Comparison of ENCODE assay signal across 34 cellular contexts in genomic region chr5:76513486-76513885, GRCh38.
"Had no signal": no experiment of that assay in that cellular context is flagged by ENCODE, and none has a peak within 500 bp of the region (broad histone marks: within the 10 kb centered on the region; RNA-seq: fewer than 3 reads in every experiment).

No MANE protein-coding gene starts in this region.

- H3K4me3 ChIP-seq: cardiac muscle cell, Peyer's patch, SJSA1 had no signal

- H3K36me3 ChIP-seq: cardiac muscle cell, Peyer's patch, SJSA1 had no signal

- H3K4me3 Mint-ChIP-seq: activated CD8-positive, alpha-beta T cell treated with anti-CD3 and anti-CD28 coated beads for 36 hours; activated naive CD4-positive, alpha-beta T cell treated with anti-CD3 and anti-CD28 coated beads for 36 hours; activated T-cell treated with anti-CD3 and anti-CD28 coated beads, Interleukin-2, amount 50 U/mL, for 4 hours; activated T-helper 1 cell treated with anti-CD3 and anti-CD28 coated beads, Interleukin-12 subunit alpha, Interleukin-12 subunit beta, Interleukin-2, Interleukin-4 antibody, amounts not matched to agents 30 ng/mL and 10 ng/mL and 1 ng/mL, durations not matched to agents 14 hours and 24 hours and 36 hours; central memory CD8-positive, alpha-beta T cell had no signal

- ATAC-seq: activated CD8-positive, alpha-beta T cell treated with anti-CD3 and anti-CD28 coated beads for 36 hours; activated naive CD4-positive, alpha-beta T cell treated with anti-CD3 and anti-CD28 coated beads, Interleukin-2, amount 50 U/mL, for 72 hours; activated T-cell treated with anti-CD3 and anti-CD28 coated beads, Interleukin-2, amount 50 U/mL, for 4 hours; PC-3 had no signal

- H3K27me3 Mint-ChIP-seq: activated CD8-positive, alpha-beta T cell treated with anti-CD3 and anti-CD28 coated beads for 36 hours; central memory CD8-positive, alpha-beta T cell had no signal

- H3K27ac ChIP-seq: cardiac muscle cell, Peyer's patch, SJSA1, VCaP had no signal

- H3K4me1 ChIP-seq: Peyer's patch, SJSA1 had no signal

- H3K9me3 ChIP-seq: Peyer's patch, SJSA1 had no signal

- DNase-seq: activated CD4-positive, alpha-beta T cell treated with anti-CD3 and anti-CD28 coated beads for 1 hour; activated CD4-positive, alpha-beta T cell treated with anti-CD3 and anti-CD28 coated beads for 48 hours; activated CD4-positive, CD25-positive, alpha-beta regulatory T cell; activated CD8-positive, alpha-beta T cell treated with anti-CD3 and anti-CD28 coated beads for 36 hours; activated gamma-delta T cell treated with Interleukin-2 at 50 U/mL for 16 hours; activated naive CD4-positive, alpha-beta T cell treated with anti-CD3 and anti-CD28 coated beads for 36 hours; activated T-cell treated with anti-CD3 and anti-CD28 coated beads for 4 hours; activated T-cell treated with anti-CD3 and anti-CD28 coated beads, Interleukin-2, amount 50 U/mL, for 4 hours; anterior cingulate cortex; Karpas-422; NCI-H1105; NCI-H1417 treated with DMSO at 0.1 percent for 48 hours; NCI-H187 treated with DMSO at 0.1 percent for 48 hours; NCI-H2081; NCI-H2171 treated with DMSO at 0.1 percent for 48 hours; NCI-H2227 treated with DMSO at 0.1 percent for 48 hours; NCI-H446 treated with DMSO at 0.1 percent for 48 hours; NCI-H524; NCI-H69; NCI-H82; PC-3; Peyer's patch; RPMI8226; SHP77 treated with DMSO at 0.1 percent for 48 hours; SW 1271; T-helper 1 cell; T-helper 2 cell; T-helper 9 cell had no signal

- H3K27ac Mint-ChIP-seq: activated CD8-positive, alpha-beta T cell treated with anti-CD3 and anti-CD28 coated beads for 36 hours; activated naive CD4-positive, alpha-beta T cell treated with anti-CD3 and anti-CD28 coated beads for 36 hours; activated naive CD4-positive, alpha-beta T cell treated with anti-CD3 and anti-CD28 coated beads, Interleukin-2, amount 50 U/mL, for 72 hours; activated T-helper 1 cell treated with anti-CD3 and anti-CD28 coated beads, Interleukin-12 subunit alpha, Interleukin-12 subunit beta, Interleukin-2, Interleukin-4 antibody, amounts not matched to agents 30 ng/mL and 10 ng/mL and 1 ng/mL, durations not matched to agents 14 hours and 24 hours and 36 hours had no signal

- H3K27me3 ChIP-seq: cardiac muscle cell, Peyer's patch had no signal

- H3K9me3 Mint-ChIP-seq: activated CD8-positive, alpha-beta T cell treated with anti-CD3 and anti-CD28 coated beads for 36 hours; activated naive CD4-positive, alpha-beta T cell treated with anti-CD3 and anti-CD28 coated beads, Interleukin-2, amount 50 U/mL, for 72 hours; activated T-cell treated with anti-CD3 and anti-CD28 coated beads, Interleukin-2, amount 50 U/mL, for 4 hours; central memory CD8-positive, alpha-beta T cell had no signal
